20 cellular contexts compared by ENCODE assay signal in the genomic region with DNA sequence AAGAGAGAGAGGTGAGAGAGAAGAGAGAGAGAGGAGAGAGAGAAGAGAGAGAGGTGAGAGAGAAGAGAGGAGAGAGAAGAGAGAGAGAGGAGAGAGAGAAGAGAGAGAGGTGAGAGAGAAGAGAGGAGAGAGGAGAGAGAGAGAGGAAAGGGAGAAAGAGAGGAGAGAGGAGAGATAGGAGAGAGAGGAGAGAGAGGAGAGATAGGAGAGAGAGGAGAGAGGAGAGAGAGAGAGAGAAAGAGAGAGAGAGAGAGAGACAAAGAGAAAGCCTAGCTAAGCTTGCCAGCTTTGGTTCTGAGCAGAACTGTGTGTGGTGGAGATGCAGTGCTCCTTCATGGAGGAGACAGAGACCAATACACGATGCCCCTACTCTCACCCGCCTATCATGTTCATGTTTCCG.
DNase-seq lines count a peak whose midpoint lies in the region; FAIRE-seq and TF ChIP-seq lines count a peak whose summit lies in the region.
"Had no signal": no experiment of that assay in that cellular context is flagged by ENCODE, and none has a peak within 500 bp of the region (broad histone marks: within the 10 kb centered on the region; RNA-seq: fewer than 3 reads in every experiment).

No MANE protein-coding gene starts in this region.

- H3K4me1 ChIP-seq in mammary epithelial cell (ENCODE audit: insufficient read depth, low read length) (peaks cover 30% of the 10 kb centered on the region), breast epithelium (peaks cover 3% of the 10 kb centered on the region in 2 donors), HEK293 (ENCODE audit: control insufficient read depth, insufficient read depth, low read length) (no peaks in the 10 kb centered on the region), small intestine (ENCODE audit: control insufficient read depth in 2 of 2, insufficient read depth in 1 of 2, low read depth in 1 of 2, low read length in 1 of 2) (no peaks in the 10 kb centered on the region)
- H3K4me1 ChIP-seq: A549, Caco-2 had no signal

- no peak overlapping the region for H3K4me2 ChIP-seq in mammary epithelial cell (ENCODE audit: insufficient read depth, low read depth, low read length)
- H3K4me2 ChIP-seq: A549; BLaER1 treated with 17β-estradiol and CSF1 and Interleukin-3, amounts not matched to agents 10 nM and 100 nM had no signal

- no peaks in the 10 kb centered on the region for H3K27me3 ChIP-seq in mammary epithelial cell (ENCODE audit: insufficient read depth, low read length)
- no peaks in the 10 kb centered on the region for H3K27me3 ChIP-seq in breast epithelium
- H3K27me3 ChIP-seq in small intestine (ENCODE audit: control insufficient read depth in 2 of 2, insufficient read depth in 2 of 2, low read length in 2 of 2), result no peaks in the 10 kb centered on the region
- H3K27me3 ChIP-seq: BLaER1 treated with 17β-estradiol and CSF1 and Interleukin-3, amounts not matched to agents 10 nM and 100 nM had no signal

- FAIRE-seq in small intestine (lab: Jason Lieb, UNC), result no peak
- FAIRE-seq: A549, D721Med, G401.6, GM12891, GM19239 had no signal

- no peak overlapping the region for H3K27ac ChIP-seq in mammary epithelial cell (ENCODE audit: insufficient read depth, low read depth, low read length)
- no peak overlapping the region for H3K27ac ChIP-seq in breast epithelium
- no peak overlapping the region for H3K27ac ChIP-seq in HEK293 (ENCODE audit: extremely low read depth, low read depth, low read length)
- no peak overlapping the region for H3K27ac ChIP-seq in small intestine (ENCODE audit: low read depth in 1 of 2, low read length in 1 of 2)
- H3K27ac ChIP-seq: 22Rv1; A549; BLaER1 treated with 17β-estradiol and CSF1 and Interleukin-3, amounts not matched to agents 10 nM and 100 nM; C4-2B had no signal

- no peak overlapping the region for H3K4me3 ChIP-seq in mammary epithelial cell (replicated peaks in 1 of 3; ENCODE audit: insufficient read depth in 1 of 3, low read depth in 2 of 3, low read length in 3 of 3)
- no peak overlapping the region for H3K4me3 ChIP-seq in breast epithelium
- no peak overlapping the region for H3K4me3 ChIP-seq in HEK293 (ENCODE audit: low read depth, low read length)
- H3K4me3 ChIP-seq in small intestine (ENCODE audit: low read depth in 1 of 2, low read length in 2 of 2), result no peak overlapping the region
- H3K4me3 ChIP-seq: A549; BLaER1 treated with 17β-estradiol and CSF1 and Interleukin-3, amounts not matched to agents 10 nM and 100 nM had no signal

- peak overlapping the region; percentile 55 for H2AFZ ChIP-seq in mammary epithelial cell (ENCODE audit: low read depth, low read length)

- TF ChIP-seq CTCF in mammary epithelial cell (conservative IDR thresholded peaks at IDR 0.05 in 1 of 2, IDR thresholded peaks at IDR 0.05 in 1 of 2; ENCODE audit: extremely low read depth in 1 of 2, insufficient read depth in 1 of 2, low read depth in 1 of 2, low read length in 2 of 2) (no peak), breast epithelium (IDR thresholded peaks at IDR 0.05) (no peak), HEK293 (tag by site-specific recombination; IDR thresholded peaks at IDR 0.05) (no peak)

- POLR2A ChIA-PET in HEK293 (lab: Yijun Ruan, JAX), result no interaction called here

- 100% methylated on average over 1 of the region's 3 CpGs for WGBS in mammary epithelial cell (ENCODE audit: low coverage, missing lambda C conversion rate)
- WGBS in small intestine, 3 donors, result 54 to 73% (median 67%) methylated on average over 3 of the region's 3 CpGs

- no peak for DNase-seq in mammary epithelial cell
- no peak for DNase-seq in breast epithelium (ENCODE audit: low spot score in 2 of 2)
- peak; percentile 12 for DNase-seq in left kidney (ENCODE audit: low read depth, low spot score)
- no peak for DNase-seq in small intestine
- DNase-seq: AML-193; Caco-2; Calu3; CD4-positive, alpha-beta T cell; CD8-positive, alpha-beta T cell; DMS79 treated with DMSO at 0.1 percent for 48 hours; GF-D8 had no signal

- intact Hi-C loops in mammary epithelial cell (cut with micrococcal nuclease) (no loop called here), breast epithelium (cut with DNase I; ENCODE audit: low total_unique reads) (loop anchor here (5.0 kb wide), 1 partner anchor 137 kb away; no protein-coding TSS in a partner anchor)

- dilution Hi-C loops in mammary epithelial cell (cut with HindIII; ENCODE audit: low sequenced_read_pairs), result loop anchor here (5.0 kb wide), 1 partner anchor 157 kb away; no protein-coding TSS in a partner anchor

- CTCF ChIA-PET in mammary epithelial cell (lab: Charles Lee; ENCODE audit: low non-redundant PET) (no interaction called here), HEK293 (lab: Yijun Ruan, JAX) (interaction anchor here (1.3 to 3.8 kb wide), 2 partner anchors 9 kb away, joined by 5 to 24 read pairs; no protein-coding TSS in a partner anchor)

- in situ Hi-C loops in mammary epithelial cell (cut with MboI; ENCODE audit: low sequenced_read_pairs in 2 of 2), result no loop called here

- no peak for TF ChIP-seq POLR2A in breast epithelium (IDR thresholded peaks at IDR 0.05)

- no peaks in the 10 kb centered on the region for H4K20me1 ChIP-seq in mammary epithelial cell (ENCODE audit: insufficient read depth, low read length)
- H4K20me1 ChIP-seq: BLaER1 treated with 17β-estradiol and CSF1 and Interleukin-3, amounts not matched to agents 10 nM and 100 nM had no signal

- no peaks in the 10 kb centered on the region for H3K79me2 ChIP-seq in mammary epithelial cell (ENCODE audit: insufficient read depth, low read length)

- no peak overlapping the region for H3K9ac ChIP-seq in mammary epithelial cell (ENCODE audit: insufficient read depth, low read length)
- H3K9ac ChIP-seq: BLaER1 treated with 17β-estradiol and CSF1 and Interleukin-3, amounts not matched to agents 10 nM and 100 nM had no signal

- no TSS peak for BruUV-seq in mammary epithelial cell (replicated peaks; lab: Mats Ljungman, UMichigan)

- H3K36me3 ChIP-seq in mammary epithelial cell (ENCODE audit: insufficient read depth, low read length), result no peaks in the 10 kb centered on the region
- no peaks in the 10 kb centered on the region for H3K36me3 ChIP-seq in breast epithelium
- H3K36me3 ChIP-seq in HEK293 (ENCODE audit: control insufficient read depth in 2 of 2, insufficient read depth in 1 of 2, low read length in 2 of 2), result no peaks in the 10 kb centered on the region
- no peaks in the 10 kb centered on the region for H3K36me3 ChIP-seq in small intestine (ENCODE audit: control insufficient read depth in 2 of 2, insufficient read depth in 2 of 2, low read length in 2 of 2)
- H3K36me3 ChIP-seq: BLaER1 treated with 17β-estradiol and CSF1 and Interleukin-3, amounts not matched to agents 10 nM and 100 nM had no signal

- H3K9me3 ChIP-seq in mammary epithelial cell (replicated peaks; ENCODE audit: insufficient read depth, low read length) (no peaks in the 10 kb centered on the region), breast epithelium (no peaks in the 10 kb centered on the region), HEK293 (ENCODE audit: control insufficient read depth, insufficient read depth, low read depth, low read length) (no peaks in the 10 kb centered on the region), small intestine (ENCODE audit: control insufficient read depth, low read depth) (no peaks in the 10 kb centered on the region)
- H3K9me3 ChIP-seq: A549, Caco-2 had no signal

TF ChIP-seq in HEK293, 187 proteins besides CTCF, POLR2A, EP300 and RAD21 (continues in another document):
- TF ChIP-seq ZNF23 (tag by site-specific recombination; IDR thresholded peaks at IDR 0.05; ENCODE audit: borderline replicate concordance), result no peak
- no peak for TF ChIP-seq ZNF10 (tag by site-specific recombination; IDR thresholded peaks at IDR 0.05)
- no peak for TF ChIP-seq ZNF677 (tag by site-specific recombination; IDR thresholded peaks at IDR 0.05)
- no peak for TF ChIP-seq ZFP37 (tag by site-specific recombination; IDR thresholded peaks at IDR 0.05)
- TF ChIP-seq PRDM1 (tag by site-specific recombination; IDR thresholded peaks at IDR 0.05), result 0 out of 2 replicates have a peak, but pooled peaks have one; percentile 19
- TF ChIP-seq ZNF596 (tag by site-specific recombination; IDR thresholded peaks at IDR 0.05), result peak; percentile 93
- TF ChIP-seq, protein P1, sequence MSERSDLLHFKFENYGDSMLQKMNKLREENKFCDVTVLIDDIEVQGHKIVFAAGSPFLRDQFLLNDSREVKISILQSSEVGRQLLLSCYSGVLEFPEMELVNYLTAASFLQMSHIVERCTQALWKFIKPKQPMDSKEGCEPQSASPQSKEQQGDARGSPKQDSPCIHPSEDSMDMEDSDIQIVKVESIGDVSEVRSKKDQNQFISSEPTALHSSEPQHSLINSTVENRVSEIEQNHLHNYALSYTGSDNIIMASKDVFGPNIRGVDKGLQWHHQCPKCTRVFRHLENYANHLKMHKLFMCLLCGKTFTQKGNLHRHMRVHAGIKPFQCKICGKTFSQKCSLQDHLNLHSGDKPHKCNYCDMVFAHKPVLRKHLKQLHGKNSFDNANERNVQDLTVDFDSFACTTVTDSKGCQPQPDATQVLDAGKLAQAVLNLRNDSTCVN (tag by site-specific recombination; optimal IDR thresholded peaks at IDR 0.05), result no peak
- TF ChIP-seq ZNF169 (tag by site-specific recombination; IDR thresholded peaks at IDR 0.05), result peak; percentile 92
- TF ChIP-seq YY1 (tag by site-specific recombination; IDR thresholded peaks at IDR 0.05), result no peak
- TF ChIP-seq GLIS2 (tag by site-specific recombination; IDR thresholded peaks at IDR 0.05), result no peak
- TF ChIP-seq ZNF621 (tag by site-specific recombination; IDR thresholded peaks at IDR 0.05), result no peak
- TF ChIP-seq, protein P2, sequence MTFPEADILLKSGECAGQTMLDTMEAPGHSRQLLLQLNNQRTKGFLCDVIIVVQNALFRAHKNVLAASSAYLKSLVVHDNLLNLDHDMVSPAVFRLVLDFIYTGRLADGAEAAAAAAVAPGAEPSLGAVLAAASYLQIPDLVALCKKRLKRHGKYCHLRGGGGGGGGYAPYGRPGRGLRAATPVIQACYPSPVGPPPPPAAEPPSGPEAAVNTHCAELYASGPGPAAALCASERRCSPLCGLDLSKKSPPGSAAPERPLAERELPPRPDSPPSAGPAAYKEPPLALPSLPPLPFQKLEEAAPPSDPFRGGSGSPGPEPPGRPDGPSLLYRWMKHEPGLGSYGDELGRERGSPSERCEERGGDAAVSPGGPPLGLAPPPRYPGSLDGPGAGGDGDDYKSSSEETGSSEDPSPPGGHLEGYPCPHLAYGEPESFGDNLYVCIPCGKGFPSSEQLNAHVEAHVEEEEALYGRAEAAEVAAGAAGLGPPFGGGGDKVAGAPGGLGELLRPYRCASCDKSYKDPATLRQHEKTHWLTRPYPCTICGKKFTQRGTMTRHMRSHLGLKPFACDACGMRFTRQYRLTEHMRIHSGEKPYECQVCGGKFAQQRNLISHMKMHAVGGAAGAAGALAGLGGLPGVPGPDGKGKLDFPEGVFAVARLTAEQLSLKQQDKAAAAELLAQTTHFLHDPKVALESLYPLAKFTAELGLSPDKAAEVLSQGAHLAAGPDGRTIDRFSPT (tag by site-specific recombination; IDR thresholded peaks at IDR 0.05), result no peak
